In the genomic region with DNA sequence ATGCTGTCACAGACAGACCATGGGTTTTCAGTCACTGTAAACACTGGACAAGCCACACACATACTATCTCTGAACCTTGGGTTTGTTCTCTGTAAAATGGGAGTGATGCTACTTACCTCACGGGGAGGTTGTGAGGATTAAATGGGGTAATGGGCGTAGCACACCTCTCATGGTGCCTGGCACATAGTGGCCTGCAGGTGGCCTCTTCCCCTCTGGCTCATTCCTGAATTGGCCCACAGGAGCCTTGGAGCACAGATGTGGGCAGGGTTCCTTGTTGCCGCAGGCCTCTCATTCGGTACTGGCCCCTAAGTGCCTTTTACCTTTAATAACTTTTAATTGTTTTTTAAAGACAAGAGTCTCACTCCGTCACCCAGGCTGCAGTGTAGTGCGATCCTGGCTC, we compare ENCODE assay signal across 8 cellular contexts. TPM values are rescaled to one million over a fixed set of nuclear protein-coding genes. Genes with fewer than 3 reads are reported as not detected.
A peak's percentile ranks its signal among the peaks of the same experiment; 100 is the strongest.
DNase-seq lines count a peak whose midpoint lies in the region; ATAC-seq, FAIRE-seq and TF ChIP-seq lines count a peak whose summit lies in the region.

No MANE protein-coding gene starts in this region.

- H3K36me3 Mint-ChIP-seq in neural crest cell (ENCODE audit: low read depth) = no peaks in the 10 kb centered on the region

- peaks cover 8% of the 10 kb centered on the region for H3K4me1 Mint-ChIP-seq in neural crest cell

- H3K27me3 Mint-ChIP-seq in neural crest cell (ENCODE audit: low read depth) = peaks cover 7% of the 10 kb centered on the region

- FAIRE-seq in bronchial epithelial cell (lab: Jason Lieb, UNC) = no peak

- ATAC-seq in GM21717 (IDR thresholded peaks at IDR 0.05; ENCODE audit: unreplicated experiment) (no peak), HG03159 (IDR thresholded peaks at IDR 0.05; ENCODE audit: unreplicated experiment) (no peak)

- H3K4me3 ChIP-seq in LNCaP clone FGC (ENCODE audit: low read depth, low read length) (no peak overlapping the region), bronchial epithelial cell (ENCODE audit: low read depth, low read length) (no peak overlapping the region)

- peaks cover 2% of the 10 kb centered on the region for H3K36me3 ChIP-seq in bronchial epithelial cell (ENCODE audit: control insufficient read depth, insufficient read depth, low read length)

- H3K9me3 Mint-ChIP-seq in neural crest cell = no peaks in the 10 kb centered on the region

- no peak overlapping the region for H3K27ac Mint-ChIP-seq in neural crest cell (ENCODE audit: unreplicated experiment)

- DNase-seq in GM10266 (ENCODE audit: extremely low spot score) = no peak
- DNase-seq in LNCaP clone FGC (ENCODE audit: low read depth) = no peak
- no peak for DNase-seq in bronchial epithelial cell (ENCODE audit: low read depth)
- DNase-seq in neural crest cell (ENCODE audit: low read depth, low spot score) = no peak
- DNase-seq in NK-92 treated with Interleukin-12 subunit alpha and Interleukin-12 subunit beta, amount 100 ng/mL, for 24 hours (lab: John Stamatoyannopoulos, UW) = no peak
- DNase-seq in DMS153 (lab: John Stamatoyannopoulos, UW) = no peak

- no peaks in the 10 kb centered on the region for H3K27me3 ChIP-seq in bronchial epithelial cell (ENCODE audit: control insufficient read depth, insufficient read depth, low read length)

- peak; percentile 41 for TF ChIP-seq CTCF in GM10266 (IDR thresholded peaks at IDR 0.05; ENCODE audit: control insufficient read depth, insufficient read depth, low read depth, missing control alignments)
- peak; percentile 39; the same call in 1 of the 2 replicates for TF ChIP-seq CTCF in LNCaP clone FGC (IDR thresholded peaks at IDR 0.05; ENCODE audit: control insufficient read depth, extremely low read depth, insufficient read depth)
- TF ChIP-seq CTCF in bronchial epithelial cell (IDR thresholded peaks at IDR 0.05; ENCODE audit: insufficient read depth, low read length, severe bottlenecking) = peak; percentile 68
- TF ChIP-seq CTCF in neural crest cell (conservative IDR thresholded peaks at IDR 0.05) = peak; percentile 44

- no peak overlapping the region for H3K4me3 Mint-ChIP-seq in neural crest cell

RNA-seq across cellular contexts. Expression of gene MICAL2, which starts 11.7 kb away (rescaled TPM):
- total RNA-seq in bronchial epithelial cell (75.0 and 95.9 TPM in 2 replicates), neural crest cell (1.0 and 1.1 TPM in 2 replicates)

Comparison
In these comparisons a context has a peak if more than half of its experiments do, and no peak if none do; other contexts are left out.
1. RNA of gene MICAL2, which starts 11.7 kb away (total RNA-seq): 75.0 to 95.9 TPM in bronchial epithelial cell; 1.0 to 1.1 TPM in neural crest cell; every median in the first group is over 10 times any median in the second.
2. Peak in every context shown above with its lines, with median percentiles within 50 percentile points of each other: CTCF ChIP-seq.